Comparison of ENCODE assay signal across 29 cellular contexts in the genomic region with DNA sequence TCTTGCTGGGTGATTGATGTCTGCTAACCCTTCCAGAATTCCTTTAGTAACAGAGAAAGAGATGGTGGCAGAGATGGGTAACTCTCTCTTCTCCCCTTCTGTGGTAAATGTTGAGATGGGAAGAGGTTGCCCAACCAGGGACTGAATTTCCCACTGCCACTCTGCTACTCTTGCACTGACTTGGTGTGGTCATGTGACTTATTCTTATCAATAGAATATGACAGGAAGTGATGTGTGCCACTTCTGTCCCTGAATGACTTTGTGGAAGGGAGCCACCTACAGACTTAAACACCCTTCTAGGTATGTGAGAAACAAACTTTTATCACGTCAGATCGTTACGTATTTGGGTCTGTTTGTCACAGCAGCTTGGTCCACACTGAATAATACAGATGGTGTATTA.
"Had no signal": no experiment of that assay in that cellular context is flagged by ENCODE, and none has a peak within 500 bp of the region (broad histone marks: within the 10 kb centered on the region; RNA-seq: fewer than 3 reads in every experiment).

No MANE protein-coding gene starts in this region.

- H3K36me3 ChIP-seq: colonic mucosa, esophagus muscularis mucosa, esophagus squamous epithelium, gastrocnemius medialis, gastroesophageal sphincter, heart left ventricle, heart right ventricle had no signal

- H3K79me2 ChIP-seq: hepatocyte had no signal

- FAIRE-seq: colon, endometrium, endothelial cell of umbilical vein, frontal cortex had no signal

- H2AFZ ChIP-seq: hepatocyte had no signal

- H3K4me1 ChIP-seq: colonic mucosa, esophagus muscularis mucosa, esophagus squamous epithelium, foreskin keratinocyte, gastrocnemius medialis, gastroesophageal sphincter, heart left ventricle had no signal

- DNase-seq: colonic mucosa; cortex of kidney; dermis blood vessel endothelial cell; dorsolateral prefrontal cortex; effector CD4-positive, alpha-beta T cell; effector CD8-positive, alpha-beta T cell; effector memory CD4-positive, alpha-beta T cell; effector memory CD8-positive, alpha-beta T cell; endodermal cell; erythroblast; esophagus squamous epithelium; foreskin fibroblast; foreskin keratinocyte; foreskin melanocyte; gastrocnemius medialis; glutamatergic neuron; head of caudate nucleus; heart left ventricle; heart right ventricle had no signal

- H3K27ac ChIP-seq: colonic mucosa, coronary artery, dorsolateral prefrontal cortex, epithelial cell of prostate, esophagus muscularis mucosa, esophagus squamous epithelium, foreskin keratinocyte, gastrocnemius medialis, gastroesophageal sphincter, heart left ventricle, heart right ventricle, hepatocyte had no signal

- H3K27me3 ChIP-seq: colonic mucosa, dorsolateral prefrontal cortex, esophagus muscularis mucosa, esophagus squamous epithelium, gastrocnemius medialis, gastroesophageal sphincter, heart left ventricle, hepatocyte had no signal

- H3K4me3 ChIP-seq: colonic mucosa, coronary artery, dorsolateral prefrontal cortex, esophagus muscularis mucosa, esophagus squamous epithelium, gastrocnemius medialis, gastroesophageal sphincter, heart left ventricle, heart right ventricle, hepatocyte had no signal

- ATAC-seq: effector memory CD8-positive, alpha-beta T cell; esophagus mucosa; foreskin keratinocyte; gastrocnemius medialis; gastroesophageal sphincter; heart left ventricle; heart right ventricle had no signal

- H3K9me3 ChIP-seq: colonic mucosa, esophagus muscularis mucosa, esophagus squamous epithelium, gastrocnemius medialis, gastroesophageal sphincter, heart left ventricle, heart right ventricle had no signal

- H3K4me2 ChIP-seq: hepatocyte had no signal
